ENCODE assay signal across 27 cellular contexts in the genomic region with DNA sequence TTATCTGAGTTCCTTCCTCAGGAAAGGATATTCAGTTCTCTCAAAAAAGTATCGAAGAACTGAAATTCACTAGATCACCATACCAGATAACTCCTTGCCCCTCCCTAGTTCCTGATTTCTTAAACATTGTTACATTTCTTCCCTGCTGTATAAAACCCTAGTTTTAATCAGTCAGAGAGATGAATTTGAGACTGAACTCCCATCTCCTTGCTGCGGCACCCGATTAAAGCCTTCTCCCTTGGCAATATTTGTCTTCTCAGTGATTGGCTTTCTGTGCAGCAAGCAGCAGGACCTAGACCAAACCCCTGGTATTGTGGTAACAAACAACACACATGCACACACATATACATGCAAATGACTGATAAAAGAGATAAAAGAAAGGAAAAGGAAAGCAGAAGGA.
"Had no signal": no experiment of that assay in that cellular context is flagged by ENCODE, and none has a peak within 500 bp of the region (broad histone marks: within the 10 kb centered on the region; RNA-seq: fewer than 3 reads in every experiment).

No MANE protein-coding gene starts in this region.

- H3K79me2 ChIP-seq: hepatocyte had no signal

- DNase-seq: colonic mucosa; cortex of kidney; effector CD8-positive, alpha-beta T cell; effector memory CD8-positive, alpha-beta T cell; endodermal cell; erythroblast; esophagus squamous epithelium; foreskin fibroblast; foreskin melanocyte; gastrocnemius medialis; heart left ventricle; hypothalamus; immature natural killer cell; islet precursor cell; kidney; kidney glomerular epithelial cell; left colon; left ventricle myocardium inferior; lower lobe of right lung; mesenchymal stem cell; mucosa of descending colon; naive B cell had no signal

- H2AFZ ChIP-seq: hepatocyte had no signal

- ATAC-seq: effector memory CD8-positive, alpha-beta T cell; esophagus mucosa; gastrocnemius medialis; heart left ventricle; left colon; left lobe of liver; lower lobe of right lung; mucosa of descending colon had no signal

- H3K4me3 ChIP-seq: colonic mucosa, esophagus squamous epithelium, gastrocnemius medialis, heart left ventricle, hepatocyte, left ventricle myocardium inferior, lower lobe of right lung, mucosa of descending colon had no signal

- FAIRE-seq: endometrium, kidney had no signal

- H3K36me3 ChIP-seq: colonic mucosa, esophagus squamous epithelium, gastrocnemius medialis, heart left ventricle, left ventricle myocardium inferior, lower lobe of right lung had no signal

- H3K9me3 ChIP-seq: colonic mucosa, gastrocnemius medialis, lower lobe of right lung had no signal

- H3K27me3 ChIP-seq: colonic mucosa, esophagus squamous epithelium, gastrocnemius medialis, heart left ventricle, hepatocyte had no signal

- H3K4me2 ChIP-seq: hepatocyte had no signal

- H3K4me1 ChIP-seq: colonic mucosa, lower lobe of right lung had no signal

- H3K27ac ChIP-seq: colonic mucosa, epithelial cell of prostate, esophagus squamous epithelium, gastrocnemius medialis, heart left ventricle, hepatocyte, left ventricle myocardium inferior, lower lobe of right lung had no signal
